Comparison of ENCODE assay signal across 11 cellular contexts in genomic region chr10:29659770-29660097, GRCh38. TPM values are rescaled to one million over a fixed set of nuclear protein-coding genes. Genes with fewer than 3 reads are reported as not detected.
DNase-seq lines count a peak whose midpoint lies in the region; ATAC-seq, FAIRE-seq and TF ChIP-seq lines count a peak whose summit lies in the region.
"Had no signal": no experiment of that assay in that cellular context is flagged by ENCODE, and none has a peak within 500 bp of the region (broad histone marks: within the 10 kb centered on the region; RNA-seq: fewer than 3 reads in every experiment).

No MANE protein-coding gene starts in this region.

- peaks cover 12% of the 10 kb centered on the region for H3F3A ChIP-seq in PC-3 (ENCODE audit: low read length, unreplicated experiment)

- DNase-seq in CD4-positive, CD25-positive, alpha-beta regulatory T cell = no peak
- DNase-seq in PC-3 (no peak), endothelial cell of umbilical vein (ENCODE audit: low read depth, low spot score) (no peak), psoas muscle (no peak), NCI-H2227 treated with DMSO at 0.1 percent for 48 hours (lab: John Stamatoyannopoulos, UW) (no peak), D341Med (ENCODE audit: low spot score) (no peak)
- no peak for DNase-seq in activated naive CD4-positive, alpha-beta T cell treated with Interleukin-2 at 50 U/mL for 16 hours
- no peak for DNase-seq in activated CD4-positive, alpha-beta T cell treated with anti-CD3 and anti-CD28 coated beads for 4 hours
- DNase-seq: NCI-H146, occipital lobe had no signal

- POLR2A ChIA-PET in PC-3 (lab: Charles Lee; ENCODE audit: unreplicated experiment) (no interaction called here), endothelial cell of umbilical vein (lab: Charles Lee) (no interaction called here)

- ATAC-seq in CD4-positive, CD25-positive, alpha-beta regulatory T cell (ENCODE audit: low read depth in 2 of 2) = no peak
- no peak for ATAC-seq in PC-3
- ATAC-seq in psoas muscle = no peak

- H3K79me2 ChIP-seq in PC-3 (ENCODE audit: low read length) (peaks cover 22% of the 10 kb centered on the region; the same call in 1 of the 2 replicates), endothelial cell of umbilical vein (ENCODE audit: control insufficient read depth, insufficient read depth, low read length) (peaks cover 2% of the 10 kb centered on the region)

- H3K9me1 ChIP-seq in endothelial cell of umbilical vein (replicated peaks; ENCODE audit: control insufficient read depth, extremely low read depth, insufficient read depth, low read length) = no peaks in the 10 kb centered on the region

- no peaks in the 10 kb centered on the region for H3K9me2 ChIP-seq in PC-3 (replicated peaks; ENCODE audit: low read length)

- no peak for TF ChIP-seq CTCF in PC-3 (conservative IDR thresholded peaks at IDR 0.05; ENCODE audit: low read depth, low read length)
- no peak for TF ChIP-seq CTCF in endothelial cell of umbilical vein (IDR thresholded peaks at IDR 0.05; ENCODE audit: extremely low read depth in 1 of 2, insufficient read depth in 1 of 2, low read depth in 1 of 2, low read length in 2 of 2)
- no peak for TF ChIP-seq CTCF in psoas muscle (IDR thresholded peaks at IDR 0.05)

- intact Hi-C loops in PC-3 (cut with micrococcal nuclease) (loop anchor here (1.0 to 2.0 kb wide), 4 partner anchors 23 to 199 kb away; no protein-coding TSS in a partner anchor), endothelial cell of umbilical vein (cut with micrococcal nuclease) (loop anchor here (1.0 kb wide), 9 partner anchors 10 to 290 kb away; no protein-coding TSS in a partner anchor), psoas muscle (cut with DNase I) (loop anchor here in 1 of 2 donors (5.0 kb wide), 1 partner anchor 53 kb away; no protein-coding TSS in a partner anchor)

- H3K4me3 Mint-ChIP-seq in CD4-positive, CD25-positive, alpha-beta regulatory T cell = no peak overlapping the region
- H3K4me3 Mint-ChIP-seq: activated naive CD4-positive, alpha-beta T cell treated with anti-CD3 and anti-CD28 coated beads for 36 hours had no signal

- H3K4me1 ChIP-seq in CD4-positive, CD25-positive, alpha-beta regulatory T cell (ENCODE audit: control insufficient read depth, insufficient read depth, low read length, poor library complexity, severe bottlenecking) = peaks cover 18% of the 10 kb centered on the region
- peaks cover 42% of the 10 kb centered on the region for H3K4me1 ChIP-seq in PC-3 (ENCODE audit: insufficient read depth, low read length)
- peaks cover 41% of the 10 kb centered on the region for H3K4me1 ChIP-seq in endothelial cell of umbilical vein (ENCODE audit: control insufficient read depth, extremely low read depth, insufficient read depth, low read length)
- peaks cover 47% of the 10 kb centered on the region for H3K4me1 ChIP-seq in psoas muscle

- peak overlapping the region; percentile 65 for H3K4me3 ChIP-seq in CD4-positive, CD25-positive, alpha-beta regulatory T cell (ENCODE audit: low read depth, low read length)
- H3K4me3 ChIP-seq in PC-3 (ENCODE audit: low read length) (peak overlapping the region; percentile 30), endothelial cell of umbilical vein (replicated peaks in 1 of 3; ENCODE audit: insufficient read depth in 1 of 3, low read depth in 1 of 3, low read length in 3 of 3) (no peak overlapping the region), psoas muscle (no peak overlapping the region)

- peaks cover 0 to 5% (median 0%) of the 10 kb centered on the region in 7 donors for H3K9me3 Mint-ChIP-seq in CD4-positive, CD25-positive, alpha-beta regulatory T cell

- H3K4me1 Mint-ChIP-seq in CD4-positive, CD25-positive, alpha-beta regulatory T cell = peaks cover 5 to 38% (median 16%) of the 10 kb centered on the region in 4 donors

- H2AFZ ChIP-seq in PC-3 (ENCODE audit: low read length) (no peak overlapping the region), endothelial cell of umbilical vein (ENCODE audit: low read depth, low read length) (no peak overlapping the region)

- H3K36me3 ChIP-seq in CD4-positive, CD25-positive, alpha-beta regulatory T cell (ENCODE audit: control insufficient read depth, insufficient read depth, low read length) = peaks cover 2% of the 10 kb centered on the region
- H3K36me3 ChIP-seq in PC-3 (ENCODE audit: low read depth, low read length) (peaks cover 21% of the 10 kb centered on the region), endothelial cell of umbilical vein (ENCODE audit: control insufficient read depth in 2 of 2, extremely low read depth in 1 of 2, insufficient read depth in 2 of 2, low read length in 2 of 2) (peaks cover 3% of the 10 kb centered on the region in 2 experiments), psoas muscle (ENCODE audit: insufficient read depth in 1 of 2, low read depth in 1 of 2) (peaks cover 0 to 32% of the 10 kb centered on the region in 2 donors)

- no peak for TF ChIP-seq POLR2A in endothelial cell of umbilical vein (IDR thresholded peaks at IDR 0.05; ENCODE audit: low read depth, low read length)

- no peaks in the 10 kb centered on the region for H3K27me3 ChIP-seq in CD4-positive, CD25-positive, alpha-beta regulatory T cell (ENCODE audit: control insufficient read depth, insufficient read depth, low read length)
- H3K27me3 ChIP-seq in PC-3 (ENCODE audit: low read length) = no peaks in the 10 kb centered on the region
- no peaks in the 10 kb centered on the region for H3K27me3 ChIP-seq in endothelial cell of umbilical vein (ENCODE audit: control insufficient read depth in 2 of 2, insufficient read depth in 2 of 2, low read length in 2 of 2)
- H3K27me3 ChIP-seq in psoas muscle (ENCODE audit: insufficient read depth in 3 of 3, low read length in 2 of 3) = no peaks in the 10 kb centered on the region

- CTCF ChIA-PET in PC-3 (lab: Charles Lee) (no interaction called here), endothelial cell of umbilical vein (lab: Charles Lee) (interaction anchor here (1.1 to 3.2 kb wide), 8 partner anchors 11 to 198 kb away, joined by 3 to 13 read pairs (median 4); partner anchors contain the start of gene SVIL)

- dilution Hi-C loops in endothelial cell of umbilical vein (cut with MboI; ENCODE audit: extremely low pct_ligation_motif_present, low sequenced_read_pairs) = no loop called here

- H3K36me3 Mint-ChIP-seq in CD4-positive, CD25-positive, alpha-beta regulatory T cell = peaks cover 28% of the 10 kb centered on the region

- H3K27me3 Mint-ChIP-seq in CD4-positive, CD25-positive, alpha-beta regulatory T cell = peaks cover 4% of the 10 kb centered on the region

- no peaks in the 10 kb centered on the region for H4K20me1 ChIP-seq in PC-3 (ENCODE audit: low read length)
- H4K20me1 ChIP-seq in endothelial cell of umbilical vein (replicated peaks; ENCODE audit: control insufficient read depth, extremely low read depth, insufficient read depth, low read length) = no peaks in the 10 kb centered on the region

- H3K27ac ChIP-seq in CD4-positive, CD25-positive, alpha-beta regulatory T cell (ENCODE audit: insufficient read depth, low read length, poor library complexity, severe bottlenecking) = no peak overlapping the region
- H3K27ac ChIP-seq in PC-3 (ENCODE audit: low read length) = peak overlapping the region; percentile 94
- H3K27ac ChIP-seq in endothelial cell of umbilical vein (ENCODE audit: insufficient read depth, low read depth, low read length) = peak overlapping the region; percentile 92
- H3K27ac ChIP-seq in psoas muscle = peak overlapping the region; percentile 85

- FAIRE-seq in endothelial cell of umbilical vein (lab: Jason Lieb, UNC) = no peak

- peak overlapping the region; percentile 80 for H3K4me2 ChIP-seq in PC-3 (ENCODE audit: low read length)
- peak overlapping the region; percentile 43 for H3K4me2 ChIP-seq in endothelial cell of umbilical vein (ENCODE audit: insufficient read depth, low read length)

- H3K9me3 ChIP-seq in CD4-positive, CD25-positive, alpha-beta regulatory T cell (ENCODE audit: control insufficient read depth in 2 of 2, low read length in 2 of 2) = peaks cover 2 to 6% of the 10 kb centered on the region in 2 experiments
- 0 out of 2 replicates have a peak, but pooled peaks cover 9% of the 10 kb centered on the region for H3K9me3 ChIP-seq in PC-3 (ENCODE audit: low read length)
- H3K9me3 ChIP-seq in endothelial cell of umbilical vein (replicated peaks; ENCODE audit: control insufficient read depth, insufficient read depth, low read length) = peaks cover 2% of the 10 kb centered on the region
- H3K9me3 ChIP-seq in psoas muscle = no peaks in the 10 kb centered on the region

- 23 to 59% (median 30%) methylated on average over 1 of the region's 1 CpG for WGBS in psoas muscle, 3 donors

- H3K9ac ChIP-seq in PC-3 (ENCODE audit: low read length) = peak overlapping the region; percentile 71
- H3K9ac ChIP-seq in endothelial cell of umbilical vein (replicated peaks; ENCODE audit: extremely low read depth, insufficient read depth, low read length) = peak overlapping the region; percentile 55

- H3K27ac Mint-ChIP-seq in CD4-positive, CD25-positive, alpha-beta regulatory T cell = peak overlapping the region in 1 of 3 donors; percentile 80

- BruUV-seq in PC-3 (replicated peaks; lab: Mats Ljungman, UMichigan) (no TSS peak), endothelial cell of umbilical vein (replicated peaks; lab: Mats Ljungman, UMichigan) (no TSS peak)

TF ChIP-seq in endothelial cell of umbilical vein, 7 proteins besides CTCF, POLR2A, EP300 and RAD21 (continues in another document):
- TF ChIP-seq MAX (IDR thresholded peaks at IDR 0.05; ENCODE audit: insufficient read depth, insufficient read length) = no peak
- TF ChIP-seq GATA2 (IDR thresholded peaks at IDR 0.05; ENCODE audit: insufficient read depth, insufficient read length, low read depth, low read length) = no peak
- TF ChIP-seq EZH2 (IDR thresholded peaks at IDR 0.05; ENCODE audit: borderline replicate concordance, low read depth, low read length, severe bottlenecking) = no peak
- no peak for TF ChIP-seq MYC (IDR thresholded peaks at IDR 0.05; ENCODE audit: low read depth, low read length)

RNA-seq across cellular contexts. Expression of gene SVIL, which starts 25.0 kb away (rescaled TPM):
- 12.3 TPM for total RNA-seq in CD4-positive, CD25-positive, alpha-beta regulatory T cell
- polyA plus RNA-seq in CD4-positive, CD25-positive, alpha-beta regulatory T cell = 10 to 100 TPM in 1 of 4 donors, 1 to 10 TPM in 2, under 1 TPM in 1; 0.49 to 10.1 (median 2.8) TPM
- 19.2 and 27.2 TPM in 2 replicates for total RNA-seq in PC-3 (2014; rRNA removed)
- 70.7 and 85.1 TPM in 2 replicates for total RNA-seq in endothelial cell of umbilical vein
- polyA plus RNA-seq in endothelial cell of umbilical vein = 11.5 and 22.6 TPM in 2 replicates
- 17.7 and 19.2 TPM in 2 replicates for polyA plus RNA-seq in endothelial cell of umbilical vein (2011; cell fraction: cytosol; rRNA removed)
- 87.3 and 95.1 TPM in 2 replicates for polyA plus RNA-seq in endothelial cell of umbilical vein (2011; cell fraction: nucleus; rRNA removed)
- polyA plus RNA-seq in endothelial cell of umbilical vein (2012) = 62.1 and 77.9 TPM in 2 replicates
- 63.0 and 95.0 TPM in 2 replicates for polyA minus RNA-seq in endothelial cell of umbilical vein
- 9.1 TPM for polyA minus RNA-seq in endothelial cell of umbilical vein (2011; cell fraction: cytosol; rRNA and poly(A)+ RNA removed)
- polyA minus RNA-seq in endothelial cell of umbilical vein (2011; cell fraction: nucleus; rRNA and poly(A)+ RNA removed) = 106 and 130 TPM in 2 replicates
- total RNA-seq in psoas muscle = 1,000 to 10,000 TPM in 2 of 4 donors, 100 to 1,000 TPM in 2; 792 to 1,728 (median 949) TPM
- 100 to 1,000 TPM in 2 of 3 donors, 10 to 100 TPM in 1; 70.6 to 536 (median 234) TPM for polyA plus RNA-seq in psoas muscle

Comparison
In these comparisons a context has a peak if more than half of its experiments do, and no peak if none do; other contexts are left out.
1. H3K4me3 ChIP-seq: peak in CD4-positive, CD25-positive, alpha-beta regulatory T cell (single experiment) and PC-3 (single experiment); none in endothelial cell of umbilical vein (0 of 3) and psoas muscle (single experiment).